In the genomic region with DNA sequence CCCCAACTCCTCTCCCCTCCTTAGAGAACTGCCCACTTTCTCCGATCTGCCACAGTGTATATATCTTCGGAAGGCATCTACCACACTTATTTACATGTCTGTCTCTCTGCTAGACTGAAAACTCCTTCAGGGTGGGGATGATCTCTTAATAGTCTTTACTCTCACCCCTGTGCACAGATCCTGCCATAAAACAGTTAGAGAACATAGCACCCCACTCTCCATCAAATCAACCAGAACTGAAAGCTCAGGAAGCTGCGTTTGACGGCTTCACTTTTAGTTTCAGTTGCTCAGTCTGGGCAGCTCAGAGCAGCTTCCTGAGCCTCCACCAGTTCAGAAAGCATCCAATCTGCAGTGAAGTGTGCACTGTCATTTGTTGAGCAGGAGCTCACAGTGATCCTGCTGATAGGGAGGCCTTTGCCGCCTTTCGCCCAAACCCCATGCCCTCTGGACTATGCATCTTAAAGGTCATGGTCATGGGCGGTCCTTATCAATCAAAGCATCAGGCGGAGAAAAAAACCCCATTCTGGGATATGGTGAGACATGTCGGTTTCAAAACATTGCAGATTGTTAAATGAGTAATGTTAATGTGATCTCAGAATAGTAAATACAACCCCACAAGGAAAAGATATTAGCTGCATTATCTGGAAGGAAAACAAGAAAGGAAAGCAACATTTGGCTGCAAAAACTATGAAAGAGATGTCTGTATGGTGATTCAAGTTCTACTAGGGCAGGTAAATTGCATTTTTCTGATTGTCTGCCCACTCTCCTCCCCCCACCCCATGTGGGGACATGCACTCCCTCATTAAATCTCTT, we compare ENCODE assay signal across 8 cellular contexts.
DNase-seq lines count a peak whose midpoint lies in the region; ATAC-seq and TF ChIP-seq lines count a peak whose summit lies in the region.

No MANE protein-coding gene starts in this region.

- DNase-seq in GM12864 (ENCODE audit: low read depth), result peak; percentile 77
- peak; percentile 76 for DNase-seq in OCI-M1 (lab: John Stamatoyannopoulos, UW)
- DNase-seq in activated naive CD4-positive, alpha-beta T cell treated with Interleukin-2 at 50 U/mL for 16 hours, result peak; percentile 71
- peak; percentile 30 for DNase-seq in left kidney (ENCODE audit: low read depth, low spot score)
- peak; percentile 29 to 53 for DNase-seq in stimulated activated CD8-positive, alpha-beta memory T cell treated with anti-CD3 and anti-CD28 coated beads, Interleukin-4, amount 100 ng/mL, for 4 hours (ENCODE audit: low read depth in 2 of 2, low spot score in 1 of 2)
- no peak for DNase-seq in G401 (ENCODE audit: low spot score)
- no peak for DNase-seq in NCI-H510A (lab: John Stamatoyannopoulos, UW)

- ATAC-seq in HG02759 (IDR thresholded peaks at IDR 0.05; ENCODE audit: unreplicated experiment), result peak; percentile 62

- TF ChIP-seq CTCF in GM12864 (IDR thresholded peaks at IDR 0.05; ENCODE audit: low read depth, low read length, missing control alignments), result no peak

- H3K4me3 ChIP-seq in GM12864 (ENCODE audit: low read depth, low read length), result peak overlapping the region; percentile 10; the same call in 1 of the 2 replicates

- in situ Hi-C loops in G401 (cut with HindIII; ENCODE audit: low sequenced_read_pairs), result no loop called here

Comparison
In these comparisons a context has a peak if more than half of its experiments do, and no peak if none do; other contexts are left out.
1. DNase-seq: peak in GM12864 (single experiment), OCI-M1 (single experiment), activated naive CD4-positive, alpha-beta T cell treated with Interleukin-2 at 50 U/mL for 16 hours (single experiment), left kidney (single experiment) and stimulated activated CD8-positive, alpha-beta memory T cell treated with anti-CD3 and anti-CD28 coated beads, Interleukin-4, amount 100 ng/mL, for 4 hours (2 of 2); none in G401 (single experiment) and NCI-H510A (single experiment).